ENCODE assay signal across 20 cellular contexts in the genomic region with DNA sequence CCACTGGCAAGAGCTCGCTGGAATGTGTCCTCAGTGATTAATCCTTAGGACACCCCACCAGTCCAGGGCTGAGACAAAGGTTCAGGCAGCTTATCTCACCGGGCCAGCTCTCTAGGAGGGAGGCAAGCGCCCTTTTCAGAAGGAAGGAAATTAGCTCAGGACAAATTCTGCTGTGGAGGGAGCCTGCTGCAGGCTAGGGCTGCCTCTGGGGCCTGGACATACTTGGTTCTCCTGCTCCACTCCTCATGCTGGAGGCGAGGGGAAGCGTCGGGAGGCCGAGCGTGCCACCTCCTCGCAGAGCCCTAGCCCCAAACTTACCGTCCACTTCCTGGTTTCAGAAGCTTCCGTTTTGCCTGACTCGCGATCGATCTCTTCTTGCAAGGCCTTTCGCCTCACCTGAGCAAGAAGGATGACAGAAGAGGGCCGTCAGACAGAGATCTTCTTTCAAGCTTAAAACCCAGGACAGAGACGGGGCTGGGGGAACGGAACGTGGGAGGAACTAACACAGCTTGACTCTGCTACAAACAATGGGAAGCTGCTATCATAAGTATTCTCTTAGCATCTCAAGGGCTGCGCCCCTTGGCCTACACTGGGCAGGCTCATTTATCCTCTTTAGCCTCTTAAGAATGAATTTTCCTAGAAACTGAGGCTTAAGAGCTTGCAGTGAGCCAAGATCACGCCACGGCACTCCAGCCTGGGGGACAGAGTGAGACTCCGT. TPM values are rescaled to one million over a fixed set of nuclear protein-coding genes. Genes with fewer than 3 reads are reported as not detected.
DNase-seq lines count a peak whose midpoint lies in the region; ATAC-seq and TF ChIP-seq lines count a peak whose summit lies in the region.
"Had no signal": no experiment of that assay in that cellular context is flagged by ENCODE, and none has a peak within 500 bp of the region (broad histone marks: within the 10 kb centered on the region; RNA-seq: fewer than 3 reads in every experiment).

No MANE protein-coding gene starts in this region.

- peak overlapping the region; percentile 39 for H4K8ac ChIP-seq in mesenchymal stem cell (ENCODE audit: low read length)

- H3K36me3 Mint-ChIP-seq in stimulated activated naive CD8-positive, alpha-beta T cell treated with anti-CD3 and anti-CD28 coated beads, Interleukin-15, Interleukin-2, amounts not matched to agents 100 ng/mL and 50 ng/mL, for 24 hours (ENCODE audit: low read depth): peaks cover 55% of the 10 kb centered on the region

- H3K9me3 ChIP-seq in heart right ventricle (no peaks in the 10 kb centered on the region), mesenchymal stem cell (ENCODE audit: control insufficient read depth, low read length) (no peaks in the 10 kb centered on the region), upper lobe of right lung (no peaks in the 10 kb centered on the region)
- H3K9me3 ChIP-seq: vagina had no signal

- intact Hi-C loops in heart right ventricle (cut with DNase I): loop anchor here in 3 of 10 donors (5.0 to 10.0 kb wide), 3 partner anchors 66 to 174 kb away; a partner anchor contains a TSS
- intact Hi-C loops in upper lobe of right lung (cut with DNase I): no loop called here

- no peak overlapping the region for H2BK12ac ChIP-seq in mesenchymal stem cell (ENCODE audit: low read length in 2 of 2)

- H3K9me3 Mint-ChIP-seq in stimulated activated naive CD8-positive, alpha-beta T cell treated with anti-CD3 and anti-CD28 coated beads, Interleukin-15, Interleukin-2, amounts not matched to agents 100 ng/mL and 50 ng/mL, for 24 hours: no peaks in the 10 kb centered on the region
- H3K9me3 Mint-ChIP-seq: activated naive CD4-positive, alpha-beta T cell treated with anti-CD3 and anti-CD28 coated beads, Interleukin-2, amount 50 U/mL, for 72 hours; stimulated activated naive B cell treated with anti-CD40 and anti-IgM and Interleukin-4, amounts not matched to agents 10 μg/mL and 1 μg/mL and 100 μg/mL, for 72 hours had no signal

- H2BK5ac ChIP-seq in mesenchymal stem cell (ENCODE audit: low read depth, low read length, poor library complexity, severe bottlenecking): no peak overlapping the region

- H4K91ac ChIP-seq in mesenchymal stem cell (ENCODE audit: low read length): peak overlapping the region; percentile 43

- H3K4me1 Mint-ChIP-seq in stimulated activated naive CD8-positive, alpha-beta T cell treated with anti-CD3 and anti-CD28 coated beads, Interleukin-15, Interleukin-2, amounts not matched to agents 100 ng/mL and 50 ng/mL, for 24 hours (ENCODE audit: low read depth): no peaks in the 10 kb centered on the region

- H3K79me1 ChIP-seq in mesenchymal stem cell (replicated peaks; ENCODE audit: low read length, poor library complexity, severe bottlenecking): peaks cover 73% of the 10 kb centered on the region

- peaks cover 0 to 75% (median 7%) of the 10 kb centered on the region in 9 donors for H3K36me3 ChIP-seq in heart right ventricle
- peaks cover 79 to 82% of the 10 kb centered on the region in 2 experiments for H3K36me3 ChIP-seq in mesenchymal stem cell (ENCODE audit: control insufficient read depth in 1 of 2, insufficient read depth in 2 of 2, low read depth in 1 of 2, low read length in 2 of 2)
- H3K36me3 ChIP-seq in upper lobe of right lung: peaks cover 33% of the 10 kb centered on the region

- no peak overlapping the region for H3K4me2 ChIP-seq in mesenchymal stem cell (ENCODE audit: low read length, poor library complexity, severe bottlenecking)

- no peak for TF ChIP-seq CTCF in heart right ventricle (IDR thresholded peaks at IDR 0.05)
- no peak for TF ChIP-seq CTCF in upper lobe of right lung (IDR thresholded peaks at IDR 0.05)
- TF ChIP-seq CTCF in foreskin fibroblast (IDR thresholded peaks at IDR 0.05; ENCODE audit: low read depth, low read length): no peak

- H2AK5ac ChIP-seq in mesenchymal stem cell (ENCODE audit: low read length, severe bottlenecking): no peak overlapping the region

- peaks cover 0 to 47% (median 28%) of the 10 kb centered on the region in 9 donors for H3K4me1 ChIP-seq in heart right ventricle
- peaks cover 18% of the 10 kb centered on the region for H3K4me1 ChIP-seq in mesenchymal stem cell (ENCODE audit: control insufficient read depth, insufficient read depth, low read depth, low read length)
- H3K4me1 ChIP-seq in upper lobe of right lung: peaks cover 3% of the 10 kb centered on the region

- WGBS in heart right ventricle, 2 donors: 67 to 69% methylated on average over 23 of the region's 23 CpGs
- WGBS in mesenchymal stem cell: 92% methylated on average over 23 of the region's 23 CpGs

- no peak overlapping the region for H3K14ac ChIP-seq in mesenchymal stem cell (ENCODE audit: low read length in 2 of 2)

- no peaks in the 10 kb centered on the region for H3K27me3 Mint-ChIP-seq in stimulated activated naive CD8-positive, alpha-beta T cell treated with anti-CD3 and anti-CD28 coated beads, Interleukin-15, Interleukin-2, amounts not matched to agents 100 ng/mL and 50 ng/mL, for 24 hours
- H3K27me3 Mint-ChIP-seq: stimulated activated naive B cell treated with anti-CD40 and anti-IgM and Interleukin-4, amounts not matched to agents 10 μg/mL and 1 μg/mL and 100 μg/mL, for 72 hours had no signal

- no peaks in the 10 kb centered on the region for H3K27me3 ChIP-seq in heart right ventricle
- H3K27me3 ChIP-seq in mesenchymal stem cell (ENCODE audit: control insufficient read depth in 1 of 2, insufficient read depth in 1 of 2, low read length in 2 of 2): no peaks in the 10 kb centered on the region
- no peaks in the 10 kb centered on the region for H3K27me3 ChIP-seq in upper lobe of right lung
- H3K27me3 ChIP-seq: vagina had no signal

- ATAC-seq in stimulated activated naive CD8-positive, alpha-beta T cell treated with anti-CD3 and anti-CD28 coated beads, Interleukin-15, Interleukin-2, amounts not matched to agents 100 U/mL and 50 U/mL, for 24 hours: no peak
- ATAC-seq in heart right ventricle (peak; percentile 43 to 83 (median 70)), upper lobe of right lung (peak; percentile 3), HG03097 (IDR thresholded peaks at IDR 0.05; ENCODE audit: low FRiP score, unreplicated experiment) (no peak), HG03025 (IDR thresholded peaks at IDR 0.05; ENCODE audit: low FRiP score, unreplicated experiment) (no peak)
- ATAC-seq: activated naive CD4-positive, alpha-beta T cell treated with anti-CD3 and anti-CD28 coated beads, Interleukin-2, amount 50 U/mL, for 72 hours; PC-3; stimulated activated naive B cell treated with anti-CD40 and anti-IgM and Interleukin-4, amounts not matched to agents 10 μg/mL and 1 μg/mL and 100 μg/mL, for 72 hours had no signal

- no peak for DNase-seq in stimulated activated naive CD8-positive, alpha-beta T cell treated with anti-CD3 and anti-CD28 coated beads, Interleukin-15, Interleukin-2, amounts not matched to agents 100 U/mL and 50 U/mL, for 24 hours
- DNase-seq in heart right ventricle: no peak
- DNase-seq in mesenchymal stem cell: no peak
- no peak for DNase-seq in upper lobe of right lung
- no peak for DNase-seq in foreskin fibroblast
- DNase-seq: activated CD4-positive, alpha-beta T cell treated with anti-CD3 and anti-CD28 coated beads for 4 hours; C1 segment of cervical spinal cord; effector memory CD4-positive, alpha-beta T cell; MV-4-11; NCI-H2029; NCI-H526; PC-3; stimulated activated naive B cell treated with anti-CD40 and anti-IgM and Interleukin-4, amounts not matched to agents 10 μg/mL and 1 μg/mL and 100 μg/mL, for 72 hours; T1000 had no signal

- H2BK120ac ChIP-seq in mesenchymal stem cell (ENCODE audit: low read depth, low read length): no peak overlapping the region

- H3K27ac Mint-ChIP-seq in stimulated activated naive CD8-positive, alpha-beta T cell treated with anti-CD3 and anti-CD28 coated beads, Interleukin-15, Interleukin-2, amounts not matched to agents 100 ng/mL and 50 ng/mL, for 24 hours: peak overlapping the region; percentile 51

- H3K4ac ChIP-seq in mesenchymal stem cell (ENCODE audit: low read depth in 1 of 2, low read length in 2 of 2): no peak overlapping the region

- H3K23ac ChIP-seq in mesenchymal stem cell (ENCODE audit: low read length in 2 of 2): no peak overlapping the region

- no peak overlapping the region for H2BK15ac ChIP-seq in mesenchymal stem cell (ENCODE audit: low read depth, poor library complexity, severe bottlenecking)

- H3K27ac ChIP-seq in heart right ventricle: peak overlapping the region; percentile 52 to 87 (median 76)
- no peak overlapping the region for H3K27ac ChIP-seq in mesenchymal stem cell (ENCODE audit: low read length, poor library complexity, severe bottlenecking)
- peak overlapping the region; percentile 60 for H3K27ac ChIP-seq in upper lobe of right lung
- H3K27ac ChIP-seq: SK-N-MC, vagina had no signal

- H3K18ac ChIP-seq in mesenchymal stem cell (ENCODE audit: low read depth in 1 of 2, low read length in 2 of 2): no peak overlapping the region

- no peak overlapping the region for H3K9ac ChIP-seq in mesenchymal stem cell (ENCODE audit: low read length)

- H3K4me3 Mint-ChIP-seq in stimulated activated naive CD8-positive, alpha-beta T cell treated with anti-CD3 and anti-CD28 coated beads, Interleukin-15, Interleukin-2, amounts not matched to agents 100 ng/mL and 50 ng/mL, for 24 hours: no peak overlapping the region
- H3K4me3 Mint-ChIP-seq: stimulated activated naive B cell treated with anti-CD40 and anti-IgM and Interleukin-4, amounts not matched to agents 10 μg/mL and 1 μg/mL and 100 μg/mL, for 72 hours had no signal

- H3K4me3 ChIP-seq in heart right ventricle (peak overlapping the region in 2 of 10 donors; percentile 0 to 9), mesenchymal stem cell (ENCODE audit: insufficient read depth in 1 of 2, low read depth in 1 of 2, low read length in 2 of 2) (no peak overlapping the region), upper lobe of right lung (no peak overlapping the region), foreskin fibroblast (ENCODE audit: low read depth in 1 of 2, low read length in 2 of 2) (no peak overlapping the region)
- H3K4me3 ChIP-seq: SK-N-MC, vagina had no signal

- no peak overlapping the region for H2AFZ ChIP-seq in mesenchymal stem cell (ENCODE audit: low read depth, low read length)

RNA-seq across cellular contexts. Expression of a gene that starts 7.7 kb away (rescaled TPM):
- total RNA-seq in heart right ventricle (10 to 100 TPM in 1 of 10 donors, 1 to 10 TPM in 9; 4.5 to 10.2 (median 6.5) TPM), upper lobe of right lung (12.2 TPM)
- polyA plus RNA-seq in heart right ventricle: 10 to 100 TPM in 1 of 2 donors, 1 to 10 TPM in 1; 6.5 to 25.7 TPM
- polyA plus RNA-seq in mesenchymal stem cell (2013, experiment 1 of 2): 49.1 TPM
- 47.9 TPM for polyA plus RNA-seq in mesenchymal stem cell (2013, experiment 2 of 2)

RNA-seq across cellular contexts. Expression of a gene that starts 7.7 kb away (rescaled TPM):
- total RNA-seq in heart right ventricle (10 to 100 TPM in 2 of 10 donors, 1 to 10 TPM in 8; 5.5 to 11.7 (median 7.4) TPM), upper lobe of right lung (7.6 TPM)
- 1 to 10 TPM; 7.3 to 9.8 TPM for polyA plus RNA-seq in heart right ventricle
- polyA plus RNA-seq in mesenchymal stem cell (2013, experiment 1 of 2): 17.2 TPM
- 16.6 TPM for polyA plus RNA-seq in mesenchymal stem cell (2013, experiment 2 of 2)

Comparison
In these comparisons a context has a peak if more than half of its experiments do, and no peak if none do; other contexts are left out.
1. ATAC-seq: peak in heart right ventricle (8 of 8) and upper lobe of right lung (single experiment); none in stimulated activated naive CD8-positive, alpha-beta T cell treated with anti-CD3 and anti-CD28 coated beads, Interleukin-15, Interleukin-2, amounts not matched to agents 100 U/mL and 50 U/mL, for 24 hours (single experiment), HG03097 (single experiment) and HG03025 (single experiment).